In the genomic region with DNA sequence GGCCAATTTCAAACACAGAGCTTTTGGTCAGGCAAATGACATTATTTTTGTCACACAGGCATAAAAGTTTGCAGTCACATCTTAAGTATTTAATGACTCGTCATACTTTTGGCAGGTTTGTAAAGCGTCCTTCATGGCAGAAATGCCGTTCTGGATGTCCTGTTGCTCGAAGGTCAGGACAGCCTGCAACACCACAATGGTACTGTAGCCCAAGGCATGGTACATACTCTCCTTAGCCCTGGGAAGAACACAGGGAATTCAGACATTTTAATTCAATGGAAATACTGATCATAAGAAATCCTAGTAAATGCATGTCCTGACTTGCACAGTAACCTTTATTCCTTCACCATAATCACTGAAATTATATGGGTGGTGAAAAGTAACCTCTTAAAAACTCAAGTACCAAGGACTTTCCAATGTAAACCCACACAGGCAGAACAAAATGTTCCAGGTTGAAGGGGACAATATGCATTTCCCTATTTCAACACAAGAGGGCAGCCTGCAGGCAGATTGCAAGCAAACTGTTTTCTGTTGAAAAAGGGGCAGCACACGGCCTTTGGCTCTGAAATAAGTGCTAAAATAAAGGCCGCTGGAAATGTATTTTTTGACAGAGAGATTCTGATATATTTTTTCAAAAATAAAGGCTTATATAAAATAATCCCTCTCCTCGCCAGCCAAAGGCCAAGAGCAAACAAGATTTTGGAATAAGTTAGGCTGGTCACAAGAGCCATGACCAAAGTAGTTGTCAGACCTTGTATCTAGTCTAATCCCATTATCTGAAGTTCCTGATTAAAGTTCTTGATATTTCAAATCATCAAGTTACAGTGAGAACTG, we compare ENCODE assay signal across 7 cellular contexts.
DNase-seq lines count a peak whose midpoint lies in the region; FAIRE-seq and TF ChIP-seq lines count a peak whose summit lies in the region.

No MANE protein-coding gene starts in this region.

- peaks cover 40% of the 10 kb centered on the region for H3K4me1 Mint-ChIP-seq in HFFc6 (ENCODE audit: low read depth)

- H3K4me3 Mint-ChIP-seq in HFFc6: no peak overlapping the region

- peaks cover 10% of the 10 kb centered on the region for H3K36me3 Mint-ChIP-seq in HFFc6 (ENCODE audit: low read depth)

- no peaks in the 10 kb centered on the region for H3K9me3 Mint-ChIP-seq in HFFc6

- no peak overlapping the region for H3K4me3 ChIP-seq in bronchial epithelial cell (ENCODE audit: low read depth, low read length)

- DNase-seq in HFFc6: peak; percentile 75
- DNase-seq in NCI-H1694 (lab: John Stamatoyannopoulos, UW): peak; percentile 68
- DNase-seq in bronchial epithelial cell (ENCODE audit: low read depth): peak; percentile 66
- peak; percentile 78 for DNase-seq in islet precursor cell
- DNase-seq in stimulated activated CD4-positive, alpha-beta T cell treated with anti-CD3 and anti-CD28 coated beads, Interleukin-2, amount 100 ng/mL, for 24 hours: peak; percentile 52 to 69

- peaks cover 2% of the 10 kb centered on the region for H3K36me3 ChIP-seq in bronchial epithelial cell (ENCODE audit: control insufficient read depth, insufficient read depth, low read length)

- FAIRE-seq in TTC549 (lab: Jason Lieb, UNC) (peak; percentile 85), bronchial epithelial cell (lab: Jason Lieb, UNC) (no peak)

- no peak overlapping the region for H3K27ac Mint-ChIP-seq in HFFc6

- TF ChIP-seq CTCF in GM12873 (IDR thresholded peaks at IDR 0.05; ENCODE audit: insufficient read depth, low read depth, low read length, missing control alignments) (peak; percentile 82), HFFc6 (IDR thresholded peaks at IDR 0.05) (peak; percentile 96), bronchial epithelial cell (IDR thresholded peaks at IDR 0.05; ENCODE audit: insufficient read depth, low read length, severe bottlenecking) (peak; percentile 77)

- peaks cover 2% of the 10 kb centered on the region for H3K27me3 Mint-ChIP-seq in HFFc6 (ENCODE audit: insufficient read depth)

- no peaks in the 10 kb centered on the region for H3K27me3 ChIP-seq in bronchial epithelial cell (ENCODE audit: control insufficient read depth, insufficient read depth, low read length)
